30 cellular contexts compared by ENCODE assay signal in the genomic region with DNA sequence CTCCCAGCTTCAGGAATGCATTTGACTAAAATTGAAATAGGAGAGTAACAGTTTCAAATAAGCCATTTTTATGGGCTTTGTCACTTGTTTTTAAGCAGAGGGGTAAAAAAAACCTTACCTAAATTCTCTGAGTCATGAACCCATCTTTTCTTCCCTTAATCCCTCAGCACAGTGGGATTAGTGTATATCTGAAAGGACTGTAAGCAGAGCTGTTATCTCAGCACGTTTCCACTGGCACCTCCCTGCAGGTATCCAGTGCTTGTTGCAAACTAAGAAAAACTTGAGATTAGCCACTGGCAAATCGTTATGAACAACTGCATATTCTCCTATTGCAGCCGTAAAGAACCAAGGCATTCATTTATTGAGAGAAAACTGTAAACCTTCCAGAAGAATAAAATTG.
"Had no signal": no experiment of that assay in that cellular context is flagged by ENCODE, and none has a peak within 500 bp of the region (broad histone marks: within the 10 kb centered on the region; RNA-seq: fewer than 3 reads in every experiment).

No MANE protein-coding gene starts in this region.

- H3K4me1 ChIP-seq: breast epithelium, esophagus muscularis mucosa, foreskin keratinocyte, heart right ventricle, left ventricle myocardium inferior, pancreas, psoas muscle, vagina had no signal

- H3K36me3 ChIP-seq: breast epithelium, esophagus muscularis mucosa, heart right ventricle, left ventricle myocardium inferior, neutrophil, pancreas, vagina had no signal

- H3K4me3 ChIP-seq: breast epithelium, esophagus muscularis mucosa, heart right ventricle, left ventricle myocardium inferior, lung, mucosa of descending colon, pancreas, psoas muscle, smooth muscle cell, vagina had no signal

- H3K27ac ChIP-seq: breast epithelium, esophagus muscularis mucosa, foreskin keratinocyte, heart right ventricle, left ventricle myocardium inferior, neutrophil, pancreas, psoas muscle, vagina had no signal

- H3K27me3 ChIP-seq: breast epithelium, esophagus muscularis mucosa, foreskin keratinocyte, heart right ventricle, neutrophil, pancreas, vagina had no signal

- DNase-seq: activated CD4-positive, alpha-beta memory T cell treated with anti-CD3 and anti-CD28 coated beads, Interleukin-2, amount 10 ng/mL, durations not matched to agents 7 days and 5 days; activated CD4-positive, alpha-beta T cell treated with anti-CD3 and anti-CD28 coated beads for 1 hour; activated CD4-positive, alpha-beta T cell treated with anti-CD3 and anti-CD28 coated beads, Interleukin-2, amount 10 ng/mL, durations not matched to agents 7 days and 5 days; activated gamma-delta T cell treated with Interleukin-2 at 50 U/mL for 16 hours; activated naive CD4-positive, alpha-beta T cell treated with anti-CD3 and anti-CD28 coated beads, Interleukin-2, amount 50 U/mL, for 16 hours; activated T-cell treated with anti-CD3 and anti-CD28 coated beads, Interleukin-2, amount 50 U/mL, for 4 hours; central memory CD4-positive, alpha-beta T cell; heart right ventricle; islet precursor cell; left ventricle myocardium inferior; mucosa of descending colon; pancreas; psoas muscle; stimulated activated CD4-positive, alpha-beta T cell treated with anti-CD3 and anti-CD28 coated beads, Interleukin-1b, Interleukin-23, amount 100 ng/mL, for 48 hours; stimulated activated CD4-positive, alpha-beta T cell treated with anti-CD3 and anti-CD28 coated beads, Interleukin-4, amount 100 ng/mL, for 4 hours; stimulated activated CD8-positive, alpha-beta memory T cell treated with anti-CD3 and anti-CD28 coated beads, Interleukin-4, amount 100 ng/mL, for 48 hours; stimulated activated naive CD8-positive, alpha-beta T cell treated with anti-CD3 and anti-CD28 coated beads, Interleukin-15, amount 100 ng/mL, for 72 hours; substantia nigra; T-helper 17 cell; T1000 had no signal

- ATAC-seq: activated T-cell treated with anti-CD3 and anti-CD28 coated beads, Interleukin-2, amount 50 U/mL, for 4 hours; activated T-helper 17 cell treated with anti-CD3 and anti-CD28 coated beads, Interleukin-2, amount 50 U/mL, for 72 hours; foreskin keratinocyte; heart right ventricle; mucosa of descending colon; natural killer cell treated with Interleukin-12 subunit alpha and Interleukin-12 subunit beta and Interleukin-15 and Interleukin-18, amount 100 ng/mL, for 72 hours; pancreas; psoas muscle; stimulated activated memory B cell treated with anti-CD40 and anti-IgM and Interleukin-4, amounts not matched to agents 10 μg/mL and 1 μg/mL and 100 μg/mL, for 72 hours; stimulated activated naive CD8-positive, alpha-beta T cell treated with anti-CD3 and anti-CD28 coated beads, Interleukin-15, amount 100 ng/mL, for 72 hours; T-helper 17 cell had no signal

- H3K9me3 ChIP-seq: breast epithelium, esophagus muscularis mucosa, heart right ventricle, left ventricle myocardium inferior, mucosa of descending colon, neutrophil, pancreas, psoas muscle, vagina had no signal
